ENCODE assay signal across 8 cellular contexts in the genomic region with DNA sequence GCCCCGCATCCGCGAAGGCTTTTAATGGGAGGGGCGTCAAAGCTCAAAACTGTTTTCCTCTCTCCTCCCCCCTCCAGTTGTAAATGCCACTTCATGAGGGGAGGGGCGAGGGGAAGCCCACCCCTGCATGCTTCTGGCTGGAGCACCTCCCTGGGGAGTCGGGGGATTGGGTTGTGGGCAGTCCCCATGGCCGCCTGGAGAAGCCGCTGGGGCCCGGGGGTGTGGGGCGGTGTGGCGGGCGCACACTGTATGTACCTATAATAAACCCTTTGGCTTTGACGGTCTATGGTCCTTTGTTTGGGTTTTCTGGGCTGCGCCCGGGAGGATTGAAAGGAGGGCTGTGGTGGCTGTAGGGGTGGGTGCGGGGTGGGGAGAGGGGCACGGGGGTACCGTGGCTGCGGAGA. TPM values are rescaled to one million over a fixed set of nuclear protein-coding genes. Genes with fewer than 3 reads are reported as not detected.
DNase-seq lines count a peak whose midpoint lies in the region; ATAC-seq and TF ChIP-seq lines count a peak whose summit lies in the region.

No MANE protein-coding gene starts in this region.

- no peaks in the 10 kb centered on the region for H3K4me1 ChIP-seq in HUES48 (ENCODE audit: control insufficient read depth, insufficient read depth, low read length)
- peaks cover 15 to 20% of the 10 kb centered on the region in 2 donors for H3K4me1 ChIP-seq in thoracic aorta (ENCODE audit: control insufficient read depth in 1 of 2, low read depth in 2 of 2)

- H3K4me3 ChIP-seq in HUES48 (ENCODE audit: low read depth, low read length) (peak overlapping the region; percentile 81), thoracic aorta (peak overlapping the region; percentile 98)

- H3K9me3 Mint-ChIP-seq in activated naive CD8-positive, alpha-beta T cell (ENCODE audit: low read depth), result no peaks in the 10 kb centered on the region

- peak; percentile 35 for DNase-seq in activated naive CD4-positive, alpha-beta T cell treated with Interleukin-2 at 50 U/mL for 16 hours
- DNase-seq in activated naive CD4-positive, alpha-beta T cell treated with anti-CD3 and anti-CD28 coated beads, Interleukin-2, amount 50 U/mL, for 16 hours, result no peak
- peak; percentile 64 for DNase-seq in islet precursor cell
- no peak for DNase-seq in thoracic aorta (ENCODE audit: low spot score)

- peaks cover 20% of the 10 kb centered on the region for H3K4me1 Mint-ChIP-seq in activated naive CD8-positive, alpha-beta T cell (ENCODE audit: low read depth)

- H3K4me3 Mint-ChIP-seq in activated naive CD8-positive, alpha-beta T cell, result peak overlapping the region; percentile 90

- peak overlapping the region; percentile 30; the same call in 1 of the 2 replicates for H3K9ac ChIP-seq in HUES48 (ENCODE audit: low read depth, low read length)

- TF ChIP-seq CTCF in thoracic aorta (IDR thresholded peaks at IDR 0.05), result no peak

- no peaks in the 10 kb centered on the region for H3K27me3 ChIP-seq in HUES48 (ENCODE audit: control insufficient read depth, insufficient read depth, low read length)
- no peaks in the 10 kb centered on the region for H3K27me3 ChIP-seq in thoracic aorta (replicated peaks; ENCODE audit: insufficient read depth)

- H3K27me3 Mint-ChIP-seq in activated naive CD8-positive, alpha-beta T cell, result no peaks in the 10 kb centered on the region

- peaks cover 17% of the 10 kb centered on the region for H3K36me3 ChIP-seq in HUES48 (ENCODE audit: control insufficient read depth, insufficient read depth, low read length)
- peaks cover 11% of the 10 kb centered on the region for H3K36me3 ChIP-seq in thoracic aorta

- ATAC-seq in thoracic aorta (ENCODE audit: insufficient number of reproducible peaks, low FRiP score, low read depth) (no peak), GM18868 (IDR thresholded peaks at IDR 0.05; ENCODE audit: unreplicated experiment) (no peak), GM19324 (IDR thresholded peaks at IDR 0.05; ENCODE audit: low FRiP score, unreplicated experiment) (no peak)

- peaks cover 2% of the 10 kb centered on the region for H3K36me3 Mint-ChIP-seq in activated naive CD8-positive, alpha-beta T cell

- peak overlapping the region; percentile 70 for H3K27ac Mint-ChIP-seq in activated naive CD8-positive, alpha-beta T cell

- H3K9me3 ChIP-seq in HUES48 (ENCODE audit: control insufficient read depth, insufficient read depth, low read length) (no peaks in the 10 kb centered on the region), thoracic aorta (no peaks in the 10 kb centered on the region)

- H3K27ac ChIP-seq in HUES48 (ENCODE audit: low read depth, low read length) (no peak overlapping the region), thoracic aorta (no peak overlapping the region)

RNA-seq across cellular contexts. Expression of gene SHKBP1, which starts 0.5 kb away (rescaled TPM):
- 10 to 100 TPM; 36.0 to 78.4 TPM for total RNA-seq in thoracic aorta

RNA-seq across cellular contexts. Expression of gene LTBP4, which starts 25.0 kb away (rescaled TPM):
- total RNA-seq in thoracic aorta, result 100 to 1,000 TPM; 687 to 905 TPM

Comparison
In these comparisons a context has a peak if more than half of its experiments do, and no peak if none do; other contexts are left out.
1. DNase-seq: peak in activated naive CD4-positive, alpha-beta T cell treated with Interleukin-2 at 50 U/mL for 16 hours (single experiment) and islet precursor cell (single experiment); none in activated naive CD4-positive, alpha-beta T cell treated with anti-CD3 and anti-CD28 coated beads, Interleukin-2, amount 50 U/mL, for 16 hours (single experiment) and thoracic aorta (single experiment).